28 cellular contexts compared by ENCODE assay signal in the genomic region with DNA sequence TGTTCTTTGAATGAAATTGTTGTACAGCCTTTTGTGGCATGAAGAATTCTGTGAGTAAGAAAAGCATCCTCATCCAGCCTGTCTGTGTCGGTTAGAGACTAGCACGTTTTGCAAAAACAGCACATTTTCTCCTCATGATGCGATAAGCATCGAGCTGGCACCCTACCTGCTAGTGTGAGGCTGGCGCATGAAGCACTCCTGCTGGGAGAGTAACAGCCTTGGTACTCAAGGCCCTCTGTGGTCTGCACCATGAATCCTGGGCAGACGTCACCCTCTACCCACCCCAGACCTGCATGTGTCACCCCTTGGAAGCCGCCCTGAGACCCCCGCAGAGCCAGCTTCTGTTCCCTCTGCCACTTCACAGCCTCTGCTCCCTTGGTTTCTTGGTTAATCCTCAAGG.
"Had no signal": no experiment of that assay in that cellular context is flagged by ENCODE, and none has a peak within 500 bp of the region (broad histone marks: within the 10 kb centered on the region; RNA-seq: fewer than 3 reads in every experiment).

No MANE protein-coding gene starts in this region.

- H3K36me3 ChIP-seq: ascending aorta, breast epithelium, cardiac muscle cell, esophagus muscularis mucosa, gastroesophageal sphincter, heart right ventricle had no signal

- H3K4me3 ChIP-seq: ascending aorta, breast epithelium, cardiac muscle cell, esophagus muscularis mucosa, gastroesophageal sphincter, heart right ventricle had no signal

- H3K9me3 ChIP-seq: ascending aorta, breast epithelium, esophagus muscularis mucosa, gastroesophageal sphincter, heart right ventricle had no signal

- H3K4me1 ChIP-seq: ascending aorta, breast epithelium, esophagus muscularis mucosa, gastroesophageal sphincter had no signal

- H3K27me3 ChIP-seq: ascending aorta had no signal

- DNase-seq: activated CD4-positive, alpha-beta memory T cell treated with anti-CD3 and anti-CD28 coated beads, Interleukin-2, amount 10 ng/mL, durations not matched to agents 7 days and 5 days; activated CD4-positive, alpha-beta T cell treated with anti-CD3 and anti-CD28 coated beads for 1 hour; activated CD4-positive, alpha-beta T cell treated with anti-CD3 and anti-CD28 coated beads for 4 hours; activated CD4-positive, alpha-beta T cell treated with anti-CD3 and anti-CD28 coated beads, Interleukin-2, amount 10 ng/mL, durations not matched to agents 7 days and 5 days; activated CD4-positive, alpha-beta T cell treated with anti-CD3 and anti-CD28 coated beads, Interleukin-2, amount 50 U/mL, for 4 hours; activated CD8-positive, alpha-beta memory T cell treated with anti-CD3 and anti-CD28 coated beads, Interleukin-2, amount 50 U/mL, for 48 hours; activated gamma-delta T cell; activated naive CD4-positive, alpha-beta T cell; activated naive CD4-positive, alpha-beta T cell treated with anti-CD3 and anti-CD28 coated beads, Interleukin-2, amount 10 ng/mL, durations not matched to agents 7 days and 5 days; activated naive CD8-positive, alpha-beta T cell treated with anti-CD3 and anti-CD28 coated beads, Interleukin-2, amount 10 ng/mL, durations not matched to agents 7 days and 5 days; activated T-cell treated with anti-CD3 and anti-CD28 coated beads for 4 hours; activated T-cell treated with anti-CD3 and anti-CD28 coated beads, Interleukin-2, amount 50 U/mL, for 24 hours; activated T-cell treated with anti-CD3 and anti-CD28 coated beads, Interleukin-2, amount 50 U/mL, for 72 hours; central memory CD4-positive, alpha-beta T cell; cortex of kidney; dermis blood vessel endothelial cell; effector CD4-positive, alpha-beta T cell; effector memory CD8-positive, alpha-beta T cell; foreskin melanocyte; heart right ventricle; T-helper 2 cell had no signal

- FAIRE-seq: colon had no signal

- H3K27ac ChIP-seq: ascending aorta, breast epithelium, cardiac muscle cell, esophagus muscularis mucosa, gastroesophageal sphincter, heart right ventricle, VCaP had no signal
